Comparison of ENCODE assay signal across 9 cellular contexts in genomic region chr1:247210062-247210385, GRCh38. TPM values are rescaled to one million over a fixed set of nuclear protein-coding genes. Genes with fewer than 3 reads are reported as not detected.
DNase-seq lines count a peak whose midpoint lies in the region; ATAC-seq, FAIRE-seq and TF ChIP-seq lines count a peak whose summit lies in the region.
"Had no signal": no experiment of that assay in that cellular context is flagged by ENCODE, and none has a peak within 500 bp of the region (broad histone marks: within the 10 kb centered on the region; RNA-seq: fewer than 3 reads in every experiment).

No MANE protein-coding gene starts in this region.

- peak overlapping the region; percentile 77 to 94 for H3K9ac ChIP-seq in K562 (ENCODE audit: insufficient read depth in 1 of 2, low read depth in 2 of 2, low read length in 2 of 2)

- no peaks in the 10 kb centered on the region for H3K27me3 ChIP-seq in heart left ventricle
- no peaks in the 10 kb centered on the region for H3K27me3 ChIP-seq in K562 (ENCODE audit: control insufficient read depth in 2 of 2, insufficient read depth in 2 of 2, low read length in 2 of 2)
- no peaks in the 10 kb centered on the region for H3K27me3 ChIP-seq in lung (ENCODE audit: control insufficient read depth, insufficient read depth)
- H3K27me3 ChIP-seq in aorta (ENCODE audit: control insufficient read depth in 1 of 2, insufficient read depth in 2 of 2, low read length in 1 of 2) = no peaks in the 10 kb centered on the region

- 6 to 13% (median 8%) methylated on average over 5 of the region's 5 CpGs for WGBS in heart left ventricle, 4 donors
- 6% methylated on average over 5 of the region's 5 CpGs for WGBS in K562 (ENCODE audit: insufficient coverage, low coverage, missing lambda C conversion rate)
- WGBS in lung, 2 donors = 1 to 4% methylated on average over 5 of the region's 5 CpGs
- 1 to 4% methylated on average over 5 of the region's 5 CpGs for WGBS in aorta, 2 donors

- no peak for TF ChIP-seq POLR2A in heart left ventricle (IDR thresholded peaks at IDR 0.05)
- TF ChIP-seq POLR2A in K562 (conservative IDR thresholded peaks at IDR 0.05) = no peak

- peak overlapping the region; percentile 86 for H3K4me2 ChIP-seq in K562 (ENCODE audit: insufficient read depth, low read length)

- POLR2A ChIA-PET in K562 (lab: Yijun Ruan, JAX) = interaction anchor here (0.6 to 1.2 kb wide), 4 partner anchors 10 to 164 kb away, joined by 3 to 5 read pairs (median 3); no protein-coding TSS in a partner anchor

- no peak for TF ChIP-seq RAD21 in K562 (CRISPR knock-in tag; conservative IDR thresholded peaks at IDR 0.05 in 1 of 2, IDR thresholded peaks at IDR 0.05 in 1 of 2)

- intact Hi-C loops in heart left ventricle (cut with DNase I) (loop anchor here in 6 of 10 donors (5.0 to 10.0 kb wide), 7 partner anchors 98 to 133 kb away; partner anchors contain the start of genes ZNF496 (in 4 of the 6), ZNF669 (in 2 of the 6) and ZNF670 (in 1 of the 6)), cardiac septum (cut with DNase I) (loop anchor here (5.0 kb wide), 1 partner anchor 98 kb away; no protein-coding TSS in a partner anchor), K562 (cut with micrococcal nuclease) (loop anchor here (5.0 kb wide), 1 partner anchor 98 kb away; no protein-coding TSS in a partner anchor), aorta (cut with DNase I) (loop anchor here in 1 of 2 donors (5.0 kb wide), 1 partner anchor 122 kb away; the partner anchor contains the start of gene ZNF496)

- H3K27ac ChIP-seq in heart left ventricle = peak overlapping the region; percentile 83 to 95 (median 91)
- peak overlapping the region; percentile 80 for H3K27ac ChIP-seq in K562 (ENCODE audit: extremely low read depth, low read depth, low read length)
- peak overlapping the region; percentile 91 to 98 for H3K27ac ChIP-seq in lung (ENCODE audit: low read depth in 1 of 2, low read length in 1 of 2)
- peak overlapping the region in 1 of 2 donors; percentile 65 for H3K27ac ChIP-seq in aorta (ENCODE audit: low read depth in 1 of 2, low read length in 2 of 2)

- H2AFZ ChIP-seq in K562 (ENCODE audit: low read depth, low read length) = peak overlapping the region; percentile 95

- H3K4me1 ChIP-seq in heart left ventricle (peaks cover 3 to 37% (median 18%) of the 10 kb centered on the region in 12 donors), K562 (replicated peaks in 1 of 2; ENCODE audit: control insufficient read depth in 2 of 2, insufficient read depth in 2 of 2, low read length in 2 of 2) (peaks cover 16 to 24% of the 10 kb centered on the region in 2 experiments), lung (ENCODE audit: control insufficient read depth in 2 of 2, insufficient read depth in 2 of 2, low read length in 2 of 2) (peaks cover 11 to 17% of the 10 kb centered on the region in 2 donors), aorta (ENCODE audit: control insufficient read depth in 1 of 2, insufficient read depth in 2 of 2, low read length in 2 of 2) (peaks cover 0 to 4% of the 10 kb centered on the region in 2 donors)

- no peak for FAIRE-seq in K562 (lab: Jason Lieb, UNC)

- DNase-seq in heart left ventricle (no peak), cardiac septum (ENCODE audit: low spot score) (no peak), K562 (ENCODE audit: extremely low read depth in 1 of 4, low spot score in 3 of 4) (no peak), lung (ENCODE audit: low spot score) (no peak), aorta (no peak), hypothalamus (lab: John Stamatoyannopoulos, UW) (no peak), cortex of kidney (lab: John Stamatoyannopoulos, UW) (no peak)

- CTCF ChIA-PET in K562 (lab: Yijun Ruan, JAX; ENCODE audit: low intra/inter-chr PET ratio) = no interaction called here

- H3K4me3 ChIP-seq in heart left ventricle (peak overlapping the region; percentile 53 to 100 (median 83)), K562 (peak overlapping the region; percentile 66), lung (peak overlapping the region; percentile 87), aorta (ENCODE audit: low read length in 2 of 2) (peak overlapping the region; percentile 6 to 63)

- TF ChIP-seq CTCF in heart left ventricle (IDR thresholded peaks at IDR 0.05) (no peak), K562 (IDR thresholded peaks at IDR 0.05 in 2 of 3, conservative IDR thresholded peaks at IDR 0.05 in 1 of 3; ENCODE audit: insufficient read depth in 2 of 3, low read depth in 1 of 3, low read length in 3 of 3) (no peak), lung (IDR thresholded peaks at IDR 0.05; ENCODE audit: control extremely low read depth, extremely low read depth) (no peak)

- H3K9me3 ChIP-seq in heart left ventricle (no peaks in the 10 kb centered on the region), K562 (replicated peaks; ENCODE audit: control insufficient read depth, insufficient read depth, low read depth, low read length) (no peaks in the 10 kb centered on the region), lung (ENCODE audit: control insufficient read depth in 2 of 2, insufficient read depth in 1 of 2, low read length in 1 of 2) (peaks cover 0 to 5% of the 10 kb centered on the region in 2 donors), aorta (ENCODE audit: control insufficient read depth, low read length) (no peaks in the 10 kb centered on the region)

- in situ Hi-C loops in K562 (cut with MboI) = no loop called here

- ATAC-seq in heart left ventricle = peak in 1 of 4 donors; percentile 1
- peak; percentile 1 for ATAC-seq in HG03521 (IDR thresholded peaks at IDR 0.05; ENCODE audit: unreplicated experiment)
- ATAC-seq in K562 = peak; percentile 30
- ATAC-seq in lung (ENCODE audit: insufficient read depth, low FRiP score) = peak; percentile 7
- ATAC-seq in aorta (ENCODE audit: low FRiP score) = no peak

- no peak for TF ChIP-seq EP300 in K562 (IDR thresholded peaks at IDR 0.05; ENCODE audit: low read length)

- H3K79me2 ChIP-seq in K562 (ENCODE audit: control insufficient read depth, insufficient read depth, low read length) = peaks cover 50% of the 10 kb centered on the region

- H3K9me1 ChIP-seq in K562 (ENCODE audit: control insufficient read depth, insufficient read depth, low read length) = peaks cover 5% of the 10 kb centered on the region

- no TSS peak for BruUV-seq in K562 (replicated peaks; lab: Mats Ljungman, UMichigan)

- H4K20me1 ChIP-seq in K562 (replicated peaks; ENCODE audit: control insufficient read depth, insufficient read depth, low read length) = 0 out of 2 replicates have a peak, but pooled peaks cover 9% of the 10 kb centered on the region

- H3K36me3 ChIP-seq in heart left ventricle = peaks cover 0 to 19% (median 0%) of the 10 kb centered on the region in 9 donors
- H3K36me3 ChIP-seq in K562 (ENCODE audit: control insufficient read depth, insufficient read depth, low read length) = peaks cover 36% of the 10 kb centered on the region; the same call in 2 of the 3 replicates
- H3K36me3 ChIP-seq in lung (ENCODE audit: control insufficient read depth in 2 of 2, insufficient read depth in 2 of 2, low read length in 2 of 2) = peaks cover 0 to 8% of the 10 kb centered on the region in 2 donors
- H3K36me3 ChIP-seq in aorta (ENCODE audit: control insufficient read depth in 1 of 2, insufficient read depth in 2 of 2, low read length in 1 of 2) = no peaks in the 10 kb centered on the region

TF ChIP-seq in K562, 482 proteins besides CTCF, POLR2A, EP300 and RAD21 (continues in another document):
- TF ChIP-seq FOXA1 (IDR thresholded peaks at IDR 0.05; ENCODE audit: borderline replicate concordance) = no peak
- TF ChIP-seq ZNF75A (CRISPR knock-in tag; IDR thresholded peaks at IDR 0.05) = no peak

RNA-seq across cellular contexts. Expression of gene ZNF124, which starts 38.2 kb away (rescaled TPM):
- total RNA-seq in heart left ventricle (10 to 100 TPM in 5 of 9 donors, 1 to 10 TPM in 4; 7.8 to 13.8 (median 10.9) TPM), cardiac septum (14.9 TPM), K562 (2014; rRNA removed) (28.2 and 31.2 TPM in 2 replicates), K562 (2014; rRNA removed; fragmentation: Illumina TruSeq; extraction: Trizol) (71.5 and 74.9 TPM in 2 replicates), K562 (2015; rRNA removed; fragmentation: Illumina TruSeq; extraction: Trizol) (63.2 and 68.5 TPM in 2 replicates), K562 (2021) (43.1 and 47.1 TPM in 2 replicates), lung (10 to 100 TPM; 18.9 to 55.1 TPM), aorta (10 to 100 TPM; 22.9 to 39.7 TPM)
- polyA plus RNA-seq in heart left ventricle (1 to 10 TPM in 1 of 2 donors, under 1 TPM in 1; 0.30 to 1.7 TPM), K562 (2011; rRNA removed) (20.2 TPM in 2 replicates), K562 (2014; fragmentation: Illumina TruSeq; extraction: Trizol) (14.7 and 15.0 TPM in 2 replicates), K562 (2014; fragmentation: Nextera tagmentation; extraction: Ambion mirVana) (10 to 100 TPM in 1 of 2 experiments, 1 to 10 TPM in 1; 7.6 to 13.6 TPM), K562 (2014; rRNA removed) (12.5 and 13.5 TPM in 2 replicates), lung (1 to 10 TPM; 2.1 to 3.0 TPM), aorta (1 to 10 TPM in 1 of 2 donors, under 1 TPM in 1; 0.77 to 5.0 TPM)
- 52.9 and 136 TPM in 2 replicates for total RNA-seq in K562 (2011; cell fraction: chromatin; rRNA removed; ENCODE audit: low replicate concordance)
- total RNA-seq in K562 (2011; cell fraction: nucleolus; rRNA removed) = 31.4 and 39.0 TPM in 2 replicates
- total RNA-seq in K562 (2011; cell fraction: nucleoplasm; rRNA removed) = 62.0 and 100 TPM in 2 replicates
- polyA plus RNA-seq in K562 (2011; cell fraction: cytosol; rRNA removed) = 3.4 and 9.2 TPM in 2 replicates
- polyA plus RNA-seq in K562 (2011; cell fraction: nucleus; rRNA removed) = 13.8 and 23.5 TPM in 2 replicates
- 9.4 and 9.9 TPM in 2 replicates for polyA plus RNA-seq in K562 (2012)
- 141 and 252 TPM in 2 replicates for polyA minus RNA-seq in K562 (2011; rRNA and poly(A)+ RNA removed)
- 58.9 and 64.8 TPM in 2 replicates for polyA minus RNA-seq in K562 (2011; cell fraction: cytosol; rRNA and poly(A)+ RNA removed)
- 21.0 and 48.3 TPM in 2 replicates for polyA minus RNA-seq in K562 (2011; cell fraction: nucleus; rRNA and poly(A)+ RNA removed)

RNA-seq across cellular contexts. Expression of gene VN1R5, which starts 45.8 kb away (rescaled TPM):
- not detected for total RNA-seq in heart left ventricle
- polyA plus RNA-seq in heart left ventricle = not detected
- total RNA-seq in cardiac septum = not detected
- total RNA-seq in K562 (2011; cell fraction: chromatin; rRNA removed; ENCODE audit: low replicate concordance) = not detected in 2 replicates
- not detected in 2 replicates for total RNA-seq in K562 (2011; cell fraction: nucleolus; rRNA removed)
- not detected in 2 replicates for total RNA-seq in K562 (2011; cell fraction: nucleoplasm; rRNA removed)
- not detected in 2 replicates for total RNA-seq in K562 (2014; rRNA removed)
- total RNA-seq in K562 (2014; rRNA removed; fragmentation: Illumina TruSeq; extraction: Trizol) = not detected in 2 replicates
- not detected in 2 replicates for total RNA-seq in K562 (2015; rRNA removed; fragmentation: Illumina TruSeq; extraction: Trizol)
- total RNA-seq in K562 (2021) = not detected in 2 replicates
- not detected in 2 replicates for polyA plus RNA-seq in K562 (2011; rRNA removed)
- polyA plus RNA-seq in K562 (2011; cell fraction: cytosol; rRNA removed) = not detected in 2 replicates
- polyA plus RNA-seq in K562 (2011; cell fraction: nucleus; rRNA removed) = not detected in 2 replicates
- polyA plus RNA-seq in K562 (2012) = not detected in 2 replicates
- not detected in 2 replicates for polyA plus RNA-seq in K562 (2014; fragmentation: Illumina TruSeq; extraction: Trizol)
- polyA plus RNA-seq in K562 (2014; fragmentation: Nextera tagmentation; extraction: Ambion mirVana) = not detected
- polyA plus RNA-seq in K562 (2014; rRNA removed) = not detected in 2 replicates
- polyA minus RNA-seq in K562 (2011; rRNA and poly(A)+ RNA removed) = not detected in 2 replicates
- not detected in 2 replicates for polyA minus RNA-seq in K562 (2011; cell fraction: cytosol; rRNA and poly(A)+ RNA removed)
- not detected in 2 replicates for polyA minus RNA-seq in K562 (2011; cell fraction: nucleus; rRNA and poly(A)+ RNA removed)
- not detected for total RNA-seq in lung
- not detected for polyA plus RNA-seq in lung
- total RNA-seq in aorta = not detected
- polyA plus RNA-seq in aorta = not detected
- total RNA-seq: lung microvascular endothelial cell had no signal

Comparison
In these comparisons a context has a peak if more than half of its experiments do, and no peak if none do; other contexts are left out.
1. H3K4me3 ChIP-seq: peak in every context shown above with its lines; median percentile 87 in lung; 83 in heart left ventricle; 66 in K562; 34 in aorta.